8 cellular contexts compared by ENCODE assay signal in the genomic region with DNA sequence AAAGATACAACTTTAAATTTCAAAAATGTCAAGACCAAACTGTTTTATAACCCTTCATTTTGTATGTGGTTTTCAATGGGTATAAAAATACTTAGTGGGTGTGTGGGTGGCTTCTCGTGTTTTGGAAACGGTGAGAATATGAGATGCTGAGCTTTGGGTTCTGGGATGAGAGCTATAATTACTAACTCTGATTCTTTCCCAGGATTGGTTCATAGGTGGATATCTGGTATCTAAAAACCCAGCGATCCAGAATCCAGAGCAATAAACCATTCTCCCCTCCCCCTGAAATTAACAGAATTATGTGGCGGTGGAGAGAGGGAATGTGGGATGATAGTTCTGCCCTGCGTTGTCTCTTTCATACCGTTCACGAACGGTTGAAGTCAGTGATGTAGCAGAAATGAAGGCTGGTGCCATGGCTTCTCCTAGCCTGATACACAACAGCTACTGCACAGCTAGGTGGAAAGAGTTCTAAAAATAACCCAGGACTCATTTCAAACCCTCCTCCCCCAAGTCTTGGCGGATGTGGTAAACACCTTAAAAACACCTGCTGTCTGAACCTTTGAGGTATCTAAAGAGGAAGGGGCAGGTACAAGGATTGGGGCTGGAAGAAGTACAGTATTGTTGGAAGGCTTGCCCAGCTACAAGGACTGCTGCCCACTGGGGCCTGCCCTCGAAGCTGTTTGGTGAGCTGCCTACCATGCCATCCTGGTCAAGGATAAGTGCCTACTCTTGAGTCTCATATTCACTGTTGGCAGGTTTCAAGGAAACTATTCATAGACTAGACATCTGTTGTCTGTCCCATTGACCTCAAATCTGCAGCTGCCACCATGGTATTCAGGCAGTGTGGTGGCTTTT. TPM values are rescaled to one million over a fixed set of nuclear protein-coding genes. Genes with fewer than 3 reads are reported as not detected.
DNase-seq lines count a peak whose midpoint lies in the region; ATAC-seq, FAIRE-seq and TF ChIP-seq lines count a peak whose summit lies in the region.

No MANE protein-coding gene starts in this region.

- peaks cover 50% of the 10 kb centered on the region for H3K36me3 ChIP-seq in SJCRH30
- peaks cover 7 to 22% (median 8%) of the 10 kb centered on the region in 4 donors for H3K36me3 ChIP-seq in sigmoid colon

- WGBS in sigmoid colon, 2 donors = 71 to 80% methylated on average over 10 of the region's 10 CpGs

- peaks cover 51% of the 10 kb centered on the region for H3K4me1 ChIP-seq in SJCRH30
- no peaks in the 10 kb centered on the region for H3K4me1 ChIP-seq in sigmoid colon

- intact Hi-C loops in sigmoid colon (cut with DNase I) = no loop called here

- peak; percentile 56 for ATAC-seq in HG03097 (IDR thresholded peaks at IDR 0.05; ENCODE audit: low FRiP score, unreplicated experiment)
- ATAC-seq in stimulated activated memory B cell treated with anti-CD40 and anti-IgM and Interleukin-4, amounts not matched to agents 10 μg/mL and 1 μg/mL and 100 μg/mL, for 72 hours = peak; percentile 83

- H3K4me1 Mint-ChIP-seq in stimulated activated memory B cell treated with anti-CD40 and anti-IgM and Interleukin-4, amounts not matched to agents 10 μg/mL and 1 μg/mL and 100 μg/mL, for 72 hours = peaks cover 18% of the 10 kb centered on the region

- TF ChIP-seq POLR2A in H54 (IDR thresholded peaks at IDR 0.05; ENCODE audit: low read depth, low read length) (no peak), sigmoid colon (IDR thresholded peaks at IDR 0.05) (no peak)

- no peaks in the 10 kb centered on the region for H3K27me3 Mint-ChIP-seq in stimulated activated memory B cell treated with anti-CD40 and anti-IgM and Interleukin-4, amounts not matched to agents 10 μg/mL and 1 μg/mL and 100 μg/mL, for 72 hours

- no peak for TF ChIP-seq CTCF in sigmoid colon (IDR thresholded peaks at IDR 0.05)

- H3K27ac ChIP-seq in SJCRH30 (peak overlapping the region; percentile 84), caudate nucleus (ENCODE audit: low read depth, low read length) (peak overlapping the region; percentile 60), sigmoid colon (no peak overlapping the region)

- FAIRE-seq in GM19239 (lab: Jason Lieb, UNC) = peak; percentile 88
- no peak for FAIRE-seq in H54 (lab: Jason Lieb, UNC)

- H3K9me3 ChIP-seq in SJCRH30 (replicated peaks) = no peaks in the 10 kb centered on the region; the same call in 1 of the 2 replicates
- H3K9me3 ChIP-seq in sigmoid colon = no peaks in the 10 kb centered on the region

- H3K27ac Mint-ChIP-seq in stimulated activated memory B cell treated with anti-CD40 and anti-IgM and Interleukin-4, amounts not matched to agents 10 μg/mL and 1 μg/mL and 100 μg/mL, for 72 hours = peak overlapping the region; percentile 67

- H3K4me3 ChIP-seq in SJCRH30 = no peak overlapping the region
- H3K4me3 ChIP-seq in sigmoid colon = no peak overlapping the region

- H3K9me3 Mint-ChIP-seq in stimulated activated memory B cell treated with anti-CD40 and anti-IgM and Interleukin-4, amounts not matched to agents 10 μg/mL and 1 μg/mL and 100 μg/mL, for 72 hours = peaks cover 5% of the 10 kb centered on the region

- DNase-seq in GM19239 (ENCODE audit: insufficient read length, low spot score) (peak; percentile 23), SJCRH30 (peak; percentile 70 to 86), caudate nucleus (lab: John Stamatoyannopoulos, UW) (peak in 10 of 61 donors; percentile 7 to 72 (median 30)), H54 (ENCODE audit: insufficient read length, low spot score) (no peak), sigmoid colon (no peak), A172 (ENCODE audit: low spot score) (no peak)

- H3K4me3 Mint-ChIP-seq in stimulated activated memory B cell treated with anti-CD40 and anti-IgM and Interleukin-4, amounts not matched to agents 10 μg/mL and 1 μg/mL and 100 μg/mL, for 72 hours = no peak overlapping the region

- peaks cover 58% of the 10 kb centered on the region for H3K36me3 Mint-ChIP-seq in stimulated activated memory B cell treated with anti-CD40 and anti-IgM and Interleukin-4, amounts not matched to agents 10 μg/mL and 1 μg/mL and 100 μg/mL, for 72 hours

- no peak for TF ChIP-seq EP300 in sigmoid colon (IDR thresholded peaks at IDR 0.05)

- H3K27me3 ChIP-seq in SJCRH30 (no peaks in the 10 kb centered on the region), sigmoid colon (no peaks in the 10 kb centered on the region)

RNA-seq across cellular contexts. Expression of gene SEPTIN11, which starts 44.5 kb away (rescaled TPM):
- 281 and 294 TPM in 2 replicates for total RNA-seq in SJCRH30 (2014; rRNA removed; shearing (Covaris generic))
- 100 to 1,000 TPM in 2 of 4 donors, 10 to 100 TPM in 2; 43.0 to 143 (median 107) TPM for total RNA-seq in sigmoid colon
- polyA plus RNA-seq in sigmoid colon = 10 to 100 TPM; 36.4 to 46.2 (median 46.0) TPM
- 72.5 and 73.5 TPM in 2 replicates for total RNA-seq in A172 (2014; rRNA removed; shearing (Covaris generic))

Comparison
In these comparisons a context has a peak if more than half of its experiments do, and no peak if none do; other contexts are left out.
1. DNase-seq: peak in GM19239 (single experiment) and SJCRH30 (2 of 2); none in H54 (single experiment), sigmoid colon (single experiment) and A172 (single experiment).
2. H3K27ac ChIP-seq: peak in SJCRH30 (single experiment) and caudate nucleus (single experiment); none in sigmoid colon (0 of 4).